2 cellular contexts compared by ENCODE assay signal in genomic region chr11:84022221-84022620, GRCh38.
TF ChIP-seq lines count a peak whose summit lies in the region.

No MANE protein-coding gene starts in this region.

TF ChIP-seq in SK-N-SH, 30 proteins besides CTCF, POLR2A, EP300 and RAD21:
- TF ChIP-seq ZBTB33 (IDR thresholded peaks at IDR 0.05; ENCODE audit: borderline replicate concordance, low read depth) (no peak), TAF1 (IDR thresholded peaks at IDR 0.05; ENCODE audit: borderline replicate concordance, low read depth, low read length) (no peak), NFIC (IDR thresholded peaks at IDR 0.05; ENCODE audit: borderline replicate concordance) (no peak), RFX5 (IDR thresholded peaks at IDR 0.05; ENCODE audit: low read length) (no peak), REST (IDR thresholded peaks at IDR 0.05; ENCODE audit: low read depth, low read length) (no peak), JUND (IDR thresholded peaks at IDR 0.05) (no peak), FOSL2 (IDR thresholded peaks at IDR 0.05; ENCODE audit: borderline replicate concordance, low read depth) (no peak), USF2 (IDR thresholded peaks at IDR 0.05; ENCODE audit: borderline replicate concordance, low read depth, low read length) (no peak), TEAD4 (IDR thresholded peaks at IDR 0.05; ENCODE audit: borderline replicate concordance, insufficient read depth) (no peak), MXI1 (IDR thresholded peaks at IDR 0.05; ENCODE audit: low read depth, low read length) (no peak), NRF1 (IDR thresholded peaks at IDR 0.05; ENCODE audit: low read depth, low read length) (no peak), CHD2 (IDR thresholded peaks at IDR 0.05; ENCODE audit: low read length, partially characterized antibody) (no peak), PBX3 (IDR thresholded peaks at IDR 0.05) (no peak), SIN3A (IDR thresholded peaks at IDR 0.05; ENCODE audit: borderline replicate concordance, low read depth, low read length) (no peak)

TF ChIP-seq in SK-N-SH treated with all-trans-retinoic acid at 6 μM for 48 hours, 23 proteins besides CTCF, POLR2A, EP300 and RAD21 (continued from another document):
- TF ChIP-seq OSR1 (CRISPR knock-in tag; IDR thresholded peaks at IDR 0.05) (no peak), POU6F1 (CRISPR knock-in tag; IDR thresholded peaks at IDR 0.05; ENCODE audit: borderline replicate concordance, low read depth) (no peak), PATZ1 (CRISPR knock-in tag; IDR thresholded peaks at IDR 0.05; ENCODE audit: borderline replicate concordance) (no peak), ARNTL (CRISPR knock-in tag; IDR thresholded peaks at IDR 0.05; ENCODE audit: borderline replicate concordance, low read depth) (no peak), ZNF565 (CRISPR knock-in tag; conservative IDR thresholded peaks at IDR 0.05; ENCODE audit: low read depth) (no peak), ZFP30 (CRISPR knock-in tag; IDR thresholded peaks at IDR 0.05) (no peak), ZNF8 (CRISPR knock-in tag; IDR thresholded peaks at IDR 0.05) (no peak), ZNF70 (CRISPR knock-in tag; IDR thresholded peaks at IDR 0.05) (no peak), RARB (CRISPR knock-in tag; IDR thresholded peaks at IDR 0.05) (no peak), ZFP3 (CRISPR knock-in tag; IDR thresholded peaks at IDR 0.05) (no peak), CREB5 (CRISPR knock-in tag; IDR thresholded peaks at IDR 0.05; ENCODE audit: low read depth) (no peak), CSRNP3 (CRISPR knock-in tag; IDR thresholded peaks at IDR 0.05) (no peak), ISL1 (CRISPR knock-in tag; IDR thresholded peaks at IDR 0.05) (no peak)
